1 cellular context compared by ENCODE assay signal in genomic region chr15:87671289-87671688, GRCh38.
TF ChIP-seq lines count a peak whose summit lies in the region.

No MANE protein-coding gene starts in this region.

TF ChIP-seq in K562, 482 proteins besides CTCF, POLR2A, EP300 and RAD21 (continued from another document and continues in another):
- TF ChIP-seq DEAF1 (CRISPR knock-in tag; IDR thresholded peaks at IDR 0.05) (no peak), STAT5A (IDR thresholded peaks at IDR 0.05; ENCODE audit: borderline replicate concordance, low read length) (peak; percentile 89), ZNF212 (CRISPR knock-in tag; IDR thresholded peaks at IDR 0.05) (no peak), MTA3 (IDR thresholded peaks at IDR 0.05; ENCODE audit: borderline replicate concordance) (0 out of 2 replicates have a peak, but pooled peaks have one; percentile 49), E2F3 (CRISPR knock-in tag; IDR thresholded peaks at IDR 0.05) (no peak), PHB2 (IDR thresholded peaks at IDR 0.05; ENCODE audit: low read depth) (peak; percentile 90), ZNF592 (IDR thresholded peaks at IDR 0.05) (no peak), PML (IDR thresholded peaks at IDR 0.05; ENCODE audit: low read length) (peak; percentile 96), CC2D1A (IDR thresholded peaks at IDR 0.05) (peak; percentile 95; the same call in 1 of the 2 replicates), ZNF121 (CRISPR knock-in tag; conservative IDR thresholded peaks at IDR 0.05) (no peak), ZNF668 (CRISPR knock-in tag; IDR thresholded peaks at IDR 0.05) (no peak), ZNF354B (CRISPR knock-in tag; IDR thresholded peaks at IDR 0.05) (no peak), TAL1 (IDR thresholded peaks at IDR 0.05) (peak; percentile 99), TCF15 (CRISPR knock-in tag; IDR thresholded peaks at IDR 0.05) (no peak), CLOCK (CRISPR knock-in tag; IDR thresholded peaks at IDR 0.05; ENCODE audit: borderline replicate concordance) (no peak), ZFP91 (CRISPR knock-in tag; IDR thresholded peaks at IDR 0.05) (no peak), ZBTB49 (CRISPR knock-in tag; IDR thresholded peaks at IDR 0.05; ENCODE audit: borderline replicate concordance) (no peak), HMBOX1 (IDR thresholded peaks at IDR 0.05) (no peak), ZNF609 (CRISPR knock-in tag; IDR thresholded peaks at IDR 0.05; ENCODE audit: borderline replicate concordance) (no peak), TRIM25 (IDR thresholded peaks at IDR 0.05; ENCODE audit: borderline replicate concordance) (no peak), ID3 (CRISPR knock-in tag; IDR thresholded peaks at IDR 0.05) (no peak), ID3 (tag; IDR thresholded peaks at IDR 0.05) (0 out of 2 replicates have a peak, but pooled peaks have one; percentile 17), SAFB2 (IDR thresholded peaks at IDR 0.05; ENCODE audit: borderline replicate concordance, low read depth, low read length, severe bottlenecking) (no peak), TEAD4 (IDR thresholded peaks at IDR 0.05; ENCODE audit: low read length) (peak; percentile 98), TEAD4 (CRISPR knock-in tag; IDR thresholded peaks at IDR 0.05; ENCODE audit: borderline replicate concordance) (no peak), PPARD (CRISPR knock-in tag; IDR thresholded peaks at IDR 0.05) (no peak), MEIS2 (IDR thresholded peaks at IDR 0.05; ENCODE audit: partially characterized antibody) (peak; percentile 99), ZNF311 (CRISPR knock-in tag; IDR thresholded peaks at IDR 0.05) (0 out of 2 replicates have a peak, but pooled peaks have one; percentile 64), MCM3 (IDR thresholded peaks at IDR 0.05) (no peak), KDM1A (IDR thresholded peaks at IDR 0.05) (peak; percentile 90 to 95), MEF2D (tag; conservative IDR thresholded peaks at IDR 0.05; ENCODE audit: low read depth) (no peak), SMARCC2 (IDR thresholded peaks at IDR 0.05; ENCODE audit: low read depth) (peak; percentile 81), CREB3 (tag; conservative IDR thresholded peaks at IDR 0.05; ENCODE audit: low read depth) (0 out of 2 replicates have a peak, but pooled peaks have one; percentile 32)
